ENCODE assay signal across 6 cellular contexts in the genomic region with DNA sequence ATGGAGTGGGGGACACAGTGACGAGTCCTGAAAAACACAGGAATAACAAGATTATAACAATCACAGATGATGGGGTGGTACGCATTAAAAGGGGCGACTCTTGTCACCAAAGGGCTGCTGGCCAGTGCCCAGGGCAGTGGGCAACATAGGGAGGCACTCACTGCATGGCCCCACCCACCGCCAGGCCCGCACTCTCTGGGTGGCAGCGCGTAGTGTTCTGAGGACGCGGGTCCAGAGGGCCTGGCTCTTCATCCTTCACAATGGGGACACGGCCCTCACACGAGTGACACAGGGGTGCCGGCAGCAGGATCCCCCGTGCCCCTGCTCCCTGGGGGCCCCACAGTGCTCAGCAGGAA. TPM values are rescaled to one million over a fixed set of nuclear protein-coding genes. Genes with fewer than 3 reads are reported as not detected.
"Had no signal": no experiment of that assay in that cellular context is flagged by ENCODE, and none has a peak within 500 bp of the region (broad histone marks: within the 10 kb centered on the region; RNA-seq: fewer than 3 reads in every experiment).

No MANE protein-coding gene starts in this region.

RNA-seq across cellular contexts. Expression of gene TUBA3D, which starts 58.4 kb away (rescaled TPM):
- total RNA-seq: HepG2, HT-29, IMR-90, M059J, SK-MEL-5 had no signal
- polyA plus RNA-seq: HepG2, IMR-90, SK-N-SH had no signal
